8 cellular contexts compared by ENCODE assay signal in the genomic region with DNA sequence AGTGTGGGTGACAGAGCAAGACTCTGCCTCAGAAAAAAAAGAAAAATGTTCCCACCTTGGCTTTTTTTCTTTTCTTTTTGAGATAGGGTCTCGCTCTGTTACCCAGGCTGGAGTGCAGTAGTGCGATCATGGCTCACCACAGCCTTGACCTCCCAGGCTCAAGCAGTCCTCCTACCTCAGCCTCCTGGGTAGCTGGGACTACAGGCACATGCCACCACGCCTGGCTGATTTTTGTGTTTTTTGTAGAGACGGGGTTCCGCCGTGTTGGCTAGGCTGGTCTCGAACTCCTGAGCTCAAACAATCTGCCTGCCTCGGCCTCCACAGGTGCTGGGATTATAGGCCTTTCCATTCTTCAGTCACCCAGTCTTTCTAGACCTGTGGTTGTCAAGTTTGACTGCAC. TPM values are rescaled to one million over a fixed set of nuclear protein-coding genes. Genes with fewer than 3 reads are reported as not detected.
DNase-seq lines count a peak whose midpoint lies in the region; ATAC-seq, FAIRE-seq and TF ChIP-seq lines count a peak whose summit lies in the region.
"Not testable (repeated sequence)": the region's sequence is repeated elsewhere in the genome, so short reads cannot be mapped to it uniquely, and the experiment has no call there.

No MANE protein-coding gene starts in this region.

- intact Hi-C loops in K562 (cut with micrococcal nuclease): loop anchor here (10.0 kb wide), 1 partner anchor 451 kb away; no protein-coding TSS in a partner anchor
- intact Hi-C loops in stomach (cut with DNase I; ENCODE audit: low total_unique reads): loop anchor here (10.0 kb wide), 1 partner anchor 161 kb away; no protein-coding TSS in a partner anchor

- DNase-seq in CD4-positive, CD25-positive, alpha-beta regulatory T cell; T-helper 17 cell; K562 (ENCODE audit: extremely low read depth in 1 of 4, low spot score in 3 of 4); mesothelial cell of epicardium (ENCODE audit: low spot score in 2 of 2, unreplicated experiment in 2 of 2); osteocyte (ENCODE audit: extremely low spot score, unreplicated experiment); stomach: not testable (repeated sequence)
- DNase-seq in glomerular visceral epithelial cell (ENCODE audit: extremely low spot score): peak; percentile 55

- not testable (repeated sequence) for FAIRE-seq in K562 (lab: Jason Lieb, UNC)

- peaks cover 12% of the 10 kb centered on the region for H3K36me3 Mint-ChIP-seq in CD4-positive, CD25-positive, alpha-beta regulatory T cell
- H3K36me3 Mint-ChIP-seq in T-helper 17 cell (ENCODE audit: low read depth); mesothelial cell of epicardium; osteocyte (ENCODE audit: unreplicated experiment): not testable (repeated sequence)

- POLR2A ChIA-PET in K562 (lab: Yijun Ruan, JAX): interaction anchor here (1.2 to 2.5 kb wide), 5 partner anchors 10 to 33 kb away, joined by 3 to 9 read pairs (median 4); no protein-coding TSS in a partner anchor

- H4K20me1 ChIP-seq in OCI-LY1 (ENCODE audit: insufficient read depth, low read length): not testable (repeated sequence)
- H4K20me1 ChIP-seq in K562 (replicated peaks; ENCODE audit: control insufficient read depth, insufficient read depth, low read length): peaks cover 20% of the 10 kb centered on the region

- peaks cover 44 to 51% (median 46%) of the 10 kb centered on the region in 4 donors for H3K4me1 Mint-ChIP-seq in CD4-positive, CD25-positive, alpha-beta regulatory T cell
- peaks cover 46% of the 10 kb centered on the region for H3K4me1 Mint-ChIP-seq in T-helper 17 cell
- H3K4me1 Mint-ChIP-seq in mesothelial cell of epicardium: peaks cover 18% of the 10 kb centered on the region
- peaks cover 48% of the 10 kb centered on the region for H3K4me1 Mint-ChIP-seq in osteocyte (ENCODE audit: unreplicated experiment)

- CTCF ChIA-PET in K562 (lab: Yijun Ruan, JAX; ENCODE audit: low intra/inter-chr PET ratio): not testable (repeated sequence)

- TF ChIP-seq RAD21 in K562 (CRISPR knock-in tag; conservative IDR thresholded peaks at IDR 0.05 in 1 of 2, IDR thresholded peaks at IDR 0.05 in 1 of 2): not testable (repeated sequence)

- not testable (repeated sequence) for H3K9me2 ChIP-seq in OCI-LY1 (ENCODE audit: low read depth, low read length)

- not testable (repeated sequence) for BruUV-seq in K562 (replicated peaks; lab: Mats Ljungman, UMichigan)

- H3K9ac ChIP-seq in OCI-LY1 (ENCODE audit: low read length): not testable (repeated sequence)
- H3K9ac ChIP-seq in K562 (ENCODE audit: insufficient read depth in 1 of 2, low read depth in 2 of 2, low read length in 2 of 2): 0 out of 4 replicates have a peak overlapping the region, but pooled peaks of 1 of the 2 experiments have one; percentile 65

- H3K9me1 ChIP-seq in K562 (ENCODE audit: control insufficient read depth, insufficient read depth, low read length): not testable (repeated sequence)

- not testable (repeated sequence) for H3K4me2 ChIP-seq in OCI-LY1 (ENCODE audit: low read length)
- peak overlapping the region; percentile 30; the same call in 1 of the 2 replicates for H3K4me2 ChIP-seq in K562 (ENCODE audit: insufficient read depth, low read length)

- H3K27me3 ChIP-seq in CD4-positive, CD25-positive, alpha-beta regulatory T cell (ENCODE audit: control insufficient read depth, insufficient read depth, low read length); OCI-LY1 (ENCODE audit: insufficient read depth, low read length); K562 (ENCODE audit: control insufficient read depth in 2 of 2, insufficient read depth in 2 of 2, low read length in 2 of 2); stomach: not testable (repeated sequence)

- H3K4me3 Mint-ChIP-seq in CD4-positive, CD25-positive, alpha-beta regulatory T cell: peak overlapping the region in 3 of 4 donors; percentile 30 to 71 (median 51)
- peak overlapping the region; percentile 5 for H3K4me3 Mint-ChIP-seq in T-helper 17 cell
- not testable (repeated sequence) for H3K4me3 Mint-ChIP-seq in mesothelial cell of epicardium; osteocyte (ENCODE audit: unreplicated experiment)

- not testable (repeated sequence) for H3F3A ChIP-seq in OCI-LY1 (ENCODE audit: insufficient read depth, low read length)

- H3K27me3 Mint-ChIP-seq in CD4-positive, CD25-positive, alpha-beta regulatory T cell; T-helper 17 cell; mesothelial cell of epicardium (ENCODE audit: low read depth); osteocyte (ENCODE audit: unreplicated experiment): not testable (repeated sequence)

- not testable (repeated sequence) for TF ChIP-seq POLR2A in K562 (conservative IDR thresholded peaks at IDR 0.05); stomach (IDR thresholded peaks at IDR 0.05)

- TF ChIP-seq EP300 in K562 (IDR thresholded peaks at IDR 0.05; ENCODE audit: low read length); stomach (IDR thresholded peaks at IDR 0.05): not testable (repeated sequence)

- not testable (repeated sequence) for H3K36me3 ChIP-seq in CD4-positive, CD25-positive, alpha-beta regulatory T cell (ENCODE audit: control insufficient read depth, insufficient read depth, low read length); K562 (ENCODE audit: control insufficient read depth, insufficient read depth, low read length); stomach
- peaks cover 19% of the 10 kb centered on the region for H3K36me3 ChIP-seq in OCI-LY1 (ENCODE audit: insufficient read depth, low read length)

- not testable (repeated sequence) for H3K9me3 ChIP-seq in CD4-positive, CD25-positive, alpha-beta regulatory T cell (ENCODE audit: control insufficient read depth in 2 of 2, low read length in 2 of 2); OCI-LY1 (ENCODE audit: low read length); T-helper 17 cell (ENCODE audit: control insufficient read depth, low read length, poor library complexity, severe bottlenecking); K562 (replicated peaks; ENCODE audit: control insufficient read depth, insufficient read depth, low read depth, low read length); stomach

- H3K4me1 ChIP-seq in CD4-positive, CD25-positive, alpha-beta regulatory T cell (ENCODE audit: control insufficient read depth, insufficient read depth, low read length, poor library complexity, severe bottlenecking): peaks cover 68% of the 10 kb centered on the region
- H3K4me1 ChIP-seq in OCI-LY1 (ENCODE audit: insufficient read depth, low read length, severe bottlenecking) (peaks cover 58% of the 10 kb centered on the region), K562 (replicated peaks in 1 of 2; ENCODE audit: control insufficient read depth in 2 of 2, insufficient read depth in 2 of 2, low read length in 2 of 2) (peaks cover 33 to 50% of the 10 kb centered on the region in 2 experiments; a peak in 4 of 5 replicates), stomach (peaks cover 60 to 100% (median 86%) of the 10 kb centered on the region in 4 donors)

- TF ChIP-seq CTCF in OCI-LY1 (IDR thresholded peaks at IDR 0.05; ENCODE audit: low read length); K562 (IDR thresholded peaks at IDR 0.05 in 2 of 3, conservative IDR thresholded peaks at IDR 0.05 in 1 of 3; ENCODE audit: insufficient read depth in 2 of 3, low read depth in 1 of 3, low read length in 3 of 3); mesothelial cell of epicardium (IDR thresholded peaks at IDR 0.05; ENCODE audit: unreplicated experiment); osteocyte (IDR thresholded peaks at IDR 0.05); stomach (IDR thresholded peaks at IDR 0.05): not testable (repeated sequence)

- not testable (repeated sequence) for H3K27ac ChIP-seq in CD4-positive, CD25-positive, alpha-beta regulatory T cell (ENCODE audit: insufficient read depth, low read length, poor library complexity, severe bottlenecking); K562 (ENCODE audit: extremely low read depth, low read depth, low read length)
- H3K27ac ChIP-seq in OCI-LY1 (ENCODE audit: low read depth, low read length, poor library complexity, severe bottlenecking): peak overlapping the region; percentile 24
- peak overlapping the region; percentile 6 to 99 (median 96) for H3K27ac ChIP-seq in stomach

- not testable (repeated sequence) for H3K9me3 Mint-ChIP-seq in CD4-positive, CD25-positive, alpha-beta regulatory T cell; mesothelial cell of epicardium; osteocyte (ENCODE audit: unreplicated experiment)

- H3K79me2 ChIP-seq in OCI-LY1 (ENCODE audit: insufficient read depth, low read length) (peaks cover 94% of the 10 kb centered on the region), K562 (ENCODE audit: control insufficient read depth, insufficient read depth, low read length) (peaks cover 100% of the 10 kb centered on the region)

- WGBS in K562 (ENCODE audit: insufficient coverage, low coverage, missing lambda C conversion rate): 98% methylated on average over 8 of the region's 8 CpGs
- 80 to 97% (median 93%) methylated on average over 8 of the region's 8 CpGs for WGBS in stomach, 5 donors

- not testable (repeated sequence) for ATAC-seq in CD4-positive, CD25-positive, alpha-beta regulatory T cell (ENCODE audit: low read depth in 2 of 2); T-helper 17 cell; K562

- H3K4me3 ChIP-seq in CD4-positive, CD25-positive, alpha-beta regulatory T cell (ENCODE audit: low read depth, low read length); OCI-LY1 (ENCODE audit: low read depth, low read length, poor library complexity, severe bottlenecking); K562; stomach: not testable (repeated sequence)

- not testable (repeated sequence) for H2AFZ ChIP-seq in OCI-LY1 (ENCODE audit: low read length); K562 (ENCODE audit: low read depth, low read length)

- in situ Hi-C loops in K562 (cut with MboI): not testable (repeated sequence)

- H3K27ac Mint-ChIP-seq in CD4-positive, CD25-positive, alpha-beta regulatory T cell: peak overlapping the region; percentile 8 to 91 (median 86)
- H3K27ac Mint-ChIP-seq in T-helper 17 cell: not testable (repeated sequence)
- H3K27ac Mint-ChIP-seq in mesothelial cell of epicardium (peak overlapping the region; percentile 66), osteocyte (ENCODE audit: unreplicated experiment) (peak overlapping the region; percentile 67)

RNA-seq across cellular contexts. Expression of a gene that starts 6.9 kb away (rescaled TPM):
- total RNA-seq in CD4-positive, CD25-positive, alpha-beta regulatory T cell: 39.6 TPM
- polyA plus RNA-seq in CD4-positive, CD25-positive, alpha-beta regulatory T cell: 10 to 100 TPM; 17.1 to 24.2 (median 21.3) TPM
- 10 to 100 TPM; 35.5 TPM for total RNA-seq in T-helper 17 cell
- 44.9 and 109 TPM in 2 replicates for total RNA-seq in K562 (2011; cell fraction: chromatin; rRNA removed; ENCODE audit: low replicate concordance)
- 33.4 and 39.1 TPM in 2 replicates for total RNA-seq in K562 (2011; cell fraction: nucleolus; rRNA removed)
- 72.1 and 87.3 TPM in 2 replicates for total RNA-seq in K562 (2011; cell fraction: nucleoplasm; rRNA removed)
- total RNA-seq in K562 (2014; rRNA removed): 21.6 and 22.2 TPM in 2 replicates
- 37.9 and 44.3 TPM in 2 replicates for total RNA-seq in K562 (2014; rRNA removed; fragmentation: Illumina TruSeq; extraction: Trizol)
- 26.2 and 26.6 TPM in 2 replicates for total RNA-seq in K562 (2015; rRNA removed; fragmentation: Illumina TruSeq; extraction: Trizol)
- total RNA-seq in K562 (2021): 29.5 and 30.2 TPM in 2 replicates
- 31.3 and 40.3 TPM in 2 replicates for polyA plus RNA-seq in K562 (2011; rRNA removed)
- polyA plus RNA-seq in K562 (2011; cell fraction: cytosol; rRNA removed): 8.2 and 17.8 TPM in 2 replicates
- polyA plus RNA-seq in K562 (2011; cell fraction: nucleus; rRNA removed): 15.1 and 24.8 TPM in 2 replicates
- polyA plus RNA-seq in K562 (2012): 10.1 and 14.4 TPM in 2 replicates
- polyA plus RNA-seq in K562 (2014; fragmentation: Illumina TruSeq; extraction: Trizol): 18.6 and 20.0 TPM in 2 replicates
- 10 to 100 TPM; 29.2 to 31.9 TPM for polyA plus RNA-seq in K562 (2014; fragmentation: Nextera tagmentation; extraction: Ambion mirVana)
- 20.8 and 24.3 TPM in 2 replicates for polyA plus RNA-seq in K562 (2014; rRNA removed)
- 55.0 and 55.6 TPM in 2 replicates for polyA minus RNA-seq in K562 (2011; rRNA and poly(A)+ RNA removed)
- polyA minus RNA-seq in K562 (2011; cell fraction: cytosol; rRNA and poly(A)+ RNA removed): 35.7 and 38.8 TPM in 2 replicates
- polyA minus RNA-seq in K562 (2011; cell fraction: nucleus; rRNA and poly(A)+ RNA removed): 20.1 and 44.8 TPM in 2 replicates
- 27.0 to 29.8 TPM (median 27.4 TPM) in 3 replicates for total RNA-seq in mesothelial cell of epicardium
- 70.4 and 79.2 TPM in 2 replicates for total RNA-seq in osteocyte
- total RNA-seq in stomach: 100 to 1,000 TPM in 1 of 5 donors, 10 to 100 TPM in 4; 19.2 to 182 (median 42.6) TPM
- 10 to 100 TPM; 13.7 to 17.1 (median 16.6) TPM for polyA plus RNA-seq in stomach
